ENCODE assay signal across 13 cellular contexts in genomic region chr12:28698541-28698940, GRCh38.
DNase-seq lines count a peak whose midpoint lies in the region; ATAC-seq and TF ChIP-seq lines count a peak whose summit lies in the region.
"Had no signal": no experiment of that assay in that cellular context is flagged by ENCODE, and none has a peak within 500 bp of the region (broad histone marks: within the 10 kb centered on the region; RNA-seq: fewer than 3 reads in every experiment).

No MANE protein-coding gene starts in this region.

- no peak overlapping the region for H3K4me3 ChIP-seq in MM.1S (ENCODE audit: low read length)
- H3K4me3 ChIP-seq in OCI-LY7 (ENCODE audit: low read depth, low read length, poor library complexity, severe bottlenecking): no peak overlapping the region
- H3K4me3 ChIP-seq: GM23248 had no signal

- TF ChIP-seq CTCF in MM.1S (IDR thresholded peaks at IDR 0.05; ENCODE audit: low read length) (no peak), OCI-LY7 (conservative IDR thresholded peaks at IDR 0.05; ENCODE audit: low read length) (no peak)

- no peak overlapping the region for H3K4me2 ChIP-seq in MM.1S (ENCODE audit: low read depth, low read length)
- no peak overlapping the region for H3K4me2 ChIP-seq in OCI-LY7 (ENCODE audit: low read length)

- H3F3A ChIP-seq in MM.1S (ENCODE audit: insufficient read depth, low read length): no peaks in the 10 kb centered on the region

- no peak overlapping the region for H3K9ac ChIP-seq in MM.1S (ENCODE audit: low read length)
- H3K9ac ChIP-seq: GM23248 had no signal

- no peaks in the 10 kb centered on the region for H3K27me3 ChIP-seq in MM.1S (replicated peaks; ENCODE audit: insufficient read depth, low read length)

- H2AFZ ChIP-seq in MM.1S (ENCODE audit: low read length) (no peak overlapping the region; the same call in 1 of the 2 replicates), OCI-LY7 (ENCODE audit: low read length) (no peak overlapping the region)
- H2AFZ ChIP-seq: GM23248 had no signal

- peak; percentile 9 for DNase-seq in MM.1S
- DNase-seq in amniotic epithelial cell (ENCODE audit: low read depth): peak; percentile 8
- DNase-seq in stimulated activated effector memory CD8-positive, alpha-beta T cell treated with anti-CD3 and anti-CD28 coated beads, Interleukin-12 subunit alpha, Interleukin-12 subunit beta, amount 100 ng/mL, for 72 hours (ENCODE audit: low spot score in 2 of 2): peak in 1 of 2 donors; percentile 51
- no peak for DNase-seq in midbrain (lab: John Stamatoyannopoulos, UW)
- no peak for DNase-seq in OCI-LY7 (ENCODE audit: low spot score)
- DNase-seq: ACHN; C1 segment of cervical spinal cord; CD4-positive, alpha-beta T cell; DMS79; GM23248; H7 had no signal

- peaks cover 11% of the 10 kb centered on the region; the same call in 1 of the 2 replicates for H3K4me1 ChIP-seq in MM.1S (ENCODE audit: low read length)
- H3K4me1 ChIP-seq in OCI-LY7 (ENCODE audit: insufficient read depth, low read length, poor library complexity, severe bottlenecking): no peaks in the 10 kb centered on the region

- POLR2A ChIA-PET in OCI-LY7 (lab: Charles Lee): no interaction called here

- no peak overlapping the region for H3K27ac Mint-ChIP-seq in stimulated activated effector memory CD8-positive, alpha-beta T cell treated with anti-CD3 and anti-CD28 coated beads, Interleukin-12 subunit alpha, Interleukin-12 subunit beta, amount 100 ng/mL, for 72 hours
- H3K27ac Mint-ChIP-seq: CD4-positive, alpha-beta T cell had no signal

- H4K20me1 ChIP-seq in MM.1S (ENCODE audit: insufficient read depth, low read length) (no peaks in the 10 kb centered on the region), OCI-LY7 (ENCODE audit: insufficient read depth, low read length) (no peaks in the 10 kb centered on the region)

- BruUV-seq in OCI-LY7 (replicated peaks; lab: Mats Ljungman, UMichigan): no TSS peak

- intact Hi-C loops in OCI-LY7 (cut with micrococcal nuclease; ENCODE audit: unreplicated experiment): no loop called here

- H3K27ac ChIP-seq in MM.1S (ENCODE audit: low read length) (peak overlapping the region; percentile 11; the same call in 1 of the 2 replicates), OCI-LY7 (ENCODE audit: low read depth, low read length, poor library complexity, severe bottlenecking) (no peak overlapping the region)
- H3K27ac ChIP-seq: GM23248 had no signal

- peaks cover 10% of the 10 kb centered on the region for H3K4me1 Mint-ChIP-seq in stimulated activated effector memory CD8-positive, alpha-beta T cell treated with anti-CD3 and anti-CD28 coated beads, Interleukin-12 subunit alpha, Interleukin-12 subunit beta, amount 100 ng/mL, for 72 hours

- no peaks in the 10 kb centered on the region for H3K9me3 ChIP-seq in MM.1S (replicated peaks; ENCODE audit: insufficient read depth, low read length)
- no peaks in the 10 kb centered on the region for H3K9me3 ChIP-seq in OCI-LY7 (ENCODE audit: low read length)

- peak; percentile 39 for ATAC-seq in GM18520 (IDR thresholded peaks at IDR 0.05; ENCODE audit: unreplicated experiment)
- ATAC-seq in stimulated activated effector memory CD8-positive, alpha-beta T cell treated with anti-CD3 and anti-CD28 coated beads, Interleukin-12 subunit alpha, Interleukin-12 subunit beta, amount 100 ng/mL, for 72 hours: peak; percentile 71
- ATAC-seq in GM21786 (IDR thresholded peaks at IDR 0.05; ENCODE audit: unreplicated experiment): no peak

- H3K79me2 ChIP-seq in MM.1S (ENCODE audit: low read length) (no peaks in the 10 kb centered on the region), OCI-LY7 (ENCODE audit: insufficient read depth, low read depth, low read length) (no peaks in the 10 kb centered on the region)

- CTCF ChIA-PET in OCI-LY7 (lab: Charles Lee; ENCODE audit: unreplicated experiment): no interaction called here

- no peaks in the 10 kb centered on the region for H3K36me3 ChIP-seq in MM.1S (replicated peaks; ENCODE audit: insufficient read depth, low read length)
- H3K36me3 ChIP-seq in OCI-LY7 (ENCODE audit: insufficient read depth, low read length): no peaks in the 10 kb centered on the region

- H3K4me3 Mint-ChIP-seq in stimulated activated effector memory CD8-positive, alpha-beta T cell treated with anti-CD3 and anti-CD28 coated beads, Interleukin-12 subunit alpha, Interleukin-12 subunit beta, amount 100 ng/mL, for 72 hours: no peak overlapping the region
- H3K4me3 Mint-ChIP-seq: CD4-positive, alpha-beta T cell had no signal

- H3K9me2 ChIP-seq in MM.1S (replicated peaks; ENCODE audit: insufficient read depth, low read length): no peaks in the 10 kb centered on the region
- no peaks in the 10 kb centered on the region for H3K9me2 ChIP-seq in OCI-LY7 (ENCODE audit: insufficient read depth, low read length)

- no peaks in the 10 kb centered on the region for H3K9me3 Mint-ChIP-seq in stimulated activated effector memory CD8-positive, alpha-beta T cell treated with anti-CD3 and anti-CD28 coated beads, Interleukin-12 subunit alpha, Interleukin-12 subunit beta, amount 100 ng/mL, for 72 hours

- no peaks in the 10 kb centered on the region for H3K36me3 Mint-ChIP-seq in stimulated activated effector memory CD8-positive, alpha-beta T cell treated with anti-CD3 and anti-CD28 coated beads, Interleukin-12 subunit alpha, Interleukin-12 subunit beta, amount 100 ng/mL, for 72 hours

Comparison
In these comparisons a context has a peak if more than half of its experiments do, and no peak if none do; other contexts are left out.
1. DNase-seq: peak in MM.1S (single experiment) and amniotic epithelial cell (single experiment); none in midbrain (single experiment) and OCI-LY7 (single experiment).